In genomic region chr16:3858809-3859208, GRCh38 we compare ENCODE assay signal across 24 cellular contexts. TPM values are rescaled to one million over a fixed set of nuclear protein-coding genes. Genes with fewer than 3 reads are reported as not detected.
DNase-seq lines count a peak whose midpoint lies in the region; ATAC-seq and TF ChIP-seq lines count a peak whose summit lies in the region.
"Had no signal": no experiment of that assay in that cellular context is flagged by ENCODE, and none has a peak within 500 bp of the region (broad histone marks: within the 10 kb centered on the region; RNA-seq: fewer than 3 reads in every experiment).

No MANE protein-coding gene starts in this region.

- H3K4me3 Mint-ChIP-seq in CD14-positive monocyte (no peak overlapping the region), WTC11 (no peak overlapping the region)
- peak overlapping the region in 2 of 7 donors; percentile 6 to 10 for H3K4me3 Mint-ChIP-seq in CD8-positive, alpha-beta memory T cell
- H3K4me3 Mint-ChIP-seq in natural killer cell treated with Interleukin-12 subunit alpha and Interleukin-12 subunit beta and Interleukin-15 and Interleukin-18, amount 100 ng/mL, for 72 hours, result no peak overlapping the region
- H3K4me3 Mint-ChIP-seq: activated CD4-positive, alpha-beta T cell treated with anti-CD3 and anti-CD28 coated beads, Interleukin-2, amount 10 ng/mL, durations not matched to agents 7 days and 5 days; type B pancreatic cell had no signal

- H3K27ac Mint-ChIP-seq in CD14-positive monocyte (peak overlapping the region; percentile 11 to 72 (median 60)), WTC11 (peak overlapping the region; percentile 59; the same call in 1 of the 2 replicates)
- peak overlapping the region; percentile 6 to 88 (median 62) for H3K27ac Mint-ChIP-seq in CD8-positive, alpha-beta memory T cell
- peak overlapping the region; percentile 43 to 84 for H3K27ac Mint-ChIP-seq in natural killer cell treated with Interleukin-12 subunit alpha and Interleukin-12 subunit beta and Interleukin-15 and Interleukin-18, amount 100 ng/mL, for 72 hours
- H3K27ac Mint-ChIP-seq: activated CD4-positive, alpha-beta T cell treated with anti-CD3 and anti-CD28 coated beads, Interleukin-2, amount 10 ng/mL, durations not matched to agents 7 days and 5 days; type B pancreatic cell had no signal

- H3K27me3 Mint-ChIP-seq in CD14-positive monocyte (ENCODE audit: low read depth in 3 of 3) (peaks cover 0 to 4% (median 0%) of the 10 kb centered on the region in 3 donors), WTC11 (ENCODE audit: low read depth) (no peaks in the 10 kb centered on the region)
- H3K27me3 Mint-ChIP-seq in CD8-positive, alpha-beta memory T cell, result no peaks in the 10 kb centered on the region
- no peaks in the 10 kb centered on the region for H3K27me3 Mint-ChIP-seq in natural killer cell treated with Interleukin-12 subunit alpha and Interleukin-12 subunit beta and Interleukin-15 and Interleukin-18, amount 100 ng/mL, for 72 hours
- H3K27me3 Mint-ChIP-seq: activated CD4-positive, alpha-beta T cell treated with anti-CD3 and anti-CD28 coated beads, Interleukin-2, amount 10 ng/mL, durations not matched to agents 7 days and 5 days; type B pancreatic cell had no signal

- DNase-seq in CD14-positive monocyte (ENCODE audit: low spot score) (no peak), WTC11 (ENCODE audit: low spot score) (no peak), HAP-1 (ENCODE audit: low spot score in 2 of 2) (no peak), NAMALWA (ENCODE audit: low spot score) (no peak), NCI-H2081 (lab: John Stamatoyannopoulos, UW) (no peak)
- DNase-seq in CD8-positive, alpha-beta memory T cell, result no peak
- DNase-seq in natural killer cell treated with Interleukin-12 subunit alpha and Interleukin-12 subunit beta and Interleukin-15 and Interleukin-18, amount 100 ng/mL, for 72 hours (ENCODE audit: low spot score), result no peak
- DNase-seq: activated CD4-positive, alpha-beta T cell treated with anti-CD3 and anti-CD28 coated beads, Interleukin-2, amount 10 ng/mL, durations not matched to agents 7 days and 5 days; activated naive CD4-positive, alpha-beta T cell; anterior cingulate cortex; Calu3; central memory CD4-positive, alpha-beta T cell; erythroblast; foreskin keratinocyte; IMR-90; NCI-H187 treated with DMSO at 0.1 percent for 48 hours; PC-3; SHP77; stimulated activated CD4-positive, alpha-beta T cell treated with anti-CD3 and anti-CD28 coated beads, Interleukin-2, amount 100 ng/mL, for 24 hours; stomach had no signal

- H3K36me3 ChIP-seq in CD8-positive, alpha-beta memory T cell (ENCODE audit: insufficient read depth, low read length), result no peaks in the 10 kb centered on the region
- H3K36me3 ChIP-seq in HAP-1 (replicated peaks), result 0 out of 2 replicates have a peak, but pooled peaks cover 4% of the 10 kb centered on the region
- H3K36me3 ChIP-seq: stomach had no signal

- peaks cover 6 to 14% of the 10 kb centered on the region in 2 donors for H3K36me3 Mint-ChIP-seq in CD14-positive monocyte
- H3K36me3 Mint-ChIP-seq in CD8-positive, alpha-beta memory T cell, result peaks cover 0 to 17% (median 4%) of the 10 kb centered on the region in 3 donors
- no peaks in the 10 kb centered on the region for H3K36me3 Mint-ChIP-seq in WTC11
- H3K36me3 Mint-ChIP-seq in natural killer cell treated with Interleukin-12 subunit alpha and Interleukin-12 subunit beta and Interleukin-15 and Interleukin-18, amount 100 ng/mL, for 72 hours, result no peaks in the 10 kb centered on the region

- H3K9me3 Mint-ChIP-seq in CD14-positive monocyte, result peaks cover 0 to 2% (median 0%) of the 10 kb centered on the region in 7 donors
- H3K9me3 Mint-ChIP-seq in CD8-positive, alpha-beta memory T cell, result no peaks in the 10 kb centered on the region
- no peaks in the 10 kb centered on the region for H3K9me3 Mint-ChIP-seq in WTC11
- no peaks in the 10 kb centered on the region for H3K9me3 Mint-ChIP-seq in natural killer cell treated with Interleukin-12 subunit alpha and Interleukin-12 subunit beta and Interleukin-15 and Interleukin-18, amount 100 ng/mL, for 72 hours
- H3K9me3 Mint-ChIP-seq: activated CD4-positive, alpha-beta T cell treated with anti-CD3 and anti-CD28 coated beads, Interleukin-2, amount 10 ng/mL, durations not matched to agents 7 days and 5 days; type B pancreatic cell had no signal

- CTCF ChIA-PET in CD8-positive, alpha-beta memory T cell (lab: Charles Lee), result no interaction called here
- CTCF ChIA-PET in WTC11 (lab: Charles Lee), result no interaction called here

- H3K27me3 ChIP-seq in CD8-positive, alpha-beta memory T cell (ENCODE audit: insufficient read depth, low read length, poor library complexity, severe bottlenecking), result no peaks in the 10 kb centered on the region
- no peaks in the 10 kb centered on the region for H3K27me3 ChIP-seq in HAP-1 (ENCODE audit: low read depth)
- H3K27me3 ChIP-seq: foreskin keratinocyte, stomach had no signal

- POLR2A ChIA-PET in CD8-positive, alpha-beta memory T cell (lab: Charles Lee), result no interaction called here
- POLR2A ChIA-PET in WTC11 (lab: Charles Lee), result interaction anchor here (0.6 kb wide), 1 partner anchor 75 kb away, joined by 5 read pairs; no protein-coding TSS in a partner anchor

- no peak for TF ChIP-seq CTCF in CD14-positive monocyte (IDR thresholded peaks at IDR 0.05)
- TF ChIP-seq CTCF in WTC11 (IDR thresholded peaks at IDR 0.05), result no peak

- intact Hi-C loops in CD14-positive monocyte (cut with micrococcal nuclease), result no loop called here

- H3K4me3 ChIP-seq in CD8-positive, alpha-beta memory T cell (ENCODE audit: low read length), result no peak overlapping the region
- no peak overlapping the region for H3K4me3 ChIP-seq in HAP-1
- H3K4me3 ChIP-seq: lung, stomach had no signal

- H3K4me1 ChIP-seq in CD8-positive, alpha-beta memory T cell (ENCODE audit: insufficient read depth, low read length), result peaks cover 85% of the 10 kb centered on the region
- peaks cover 22% of the 10 kb centered on the region for H3K4me1 ChIP-seq in HAP-1

- no peak overlapping the region for H3K27ac ChIP-seq in CD8-positive, alpha-beta memory T cell (ENCODE audit: low read depth, low read length)
- H3K27ac ChIP-seq: foreskin keratinocyte, parathyroid adenoma had no signal

- ATAC-seq in WTC11 (no peak), HG03108 (IDR thresholded peaks at IDR 0.05; ENCODE audit: unreplicated experiment) (no peak)
- ATAC-seq in natural killer cell treated with Interleukin-12 subunit alpha and Interleukin-12 subunit beta and Interleukin-15 and Interleukin-18, amount 100 ng/mL, for 72 hours, result no peak
- ATAC-seq: foreskin keratinocyte, PC-3 had no signal

- in situ Hi-C loops in HAP-1 (cut with MboI; ENCODE audit: low sequenced_read_pairs), result no loop called here

- H3K4me1 Mint-ChIP-seq in CD14-positive monocyte, result peaks cover 97% of the 10 kb centered on the region
- peaks cover 84 to 97% (median 94%) of the 10 kb centered on the region in 3 donors for H3K4me1 Mint-ChIP-seq in CD8-positive, alpha-beta memory T cell
- H3K4me1 Mint-ChIP-seq in WTC11, result peaks cover 60% of the 10 kb centered on the region
- H3K4me1 Mint-ChIP-seq in natural killer cell treated with Interleukin-12 subunit alpha and Interleukin-12 subunit beta and Interleukin-15 and Interleukin-18, amount 100 ng/mL, for 72 hours (ENCODE audit: low read depth in 2 of 2), result peaks cover 65 to 67% of the 10 kb centered on the region in 2 donors

- no peaks in the 10 kb centered on the region for H3K9me3 ChIP-seq in CD8-positive, alpha-beta memory T cell (ENCODE audit: low read length)
- no peaks in the 10 kb centered on the region for H3K9me3 ChIP-seq in HAP-1
- H3K9me3 ChIP-seq: stomach had no signal

TF ChIP-seq in WTC11, 78 proteins besides CTCF, POLR2A, EP300 and RAD21 (continues in another document):
- TF ChIP-seq NFYB (CRISPR knock-in tag; conservative IDR thresholded peaks at IDR 0.05; ENCODE audit: low read depth), result no peak
- no peak for TF ChIP-seq ZNF425 (CRISPR knock-in tag; conservative IDR thresholded peaks at IDR 0.05)
- TF ChIP-seq ZNF263 (CRISPR knock-in tag; IDR thresholded peaks at IDR 0.05; ENCODE audit: low read depth), result no peak
- TF ChIP-seq NR1H2 (CRISPR knock-in tag; IDR thresholded peaks at IDR 0.05), result no peak
- no peak for TF ChIP-seq FOXJ3 (CRISPR knock-in tag; IDR thresholded peaks at IDR 0.05; ENCODE audit: borderline replicate concordance)
- TF ChIP-seq, protein P1, sequence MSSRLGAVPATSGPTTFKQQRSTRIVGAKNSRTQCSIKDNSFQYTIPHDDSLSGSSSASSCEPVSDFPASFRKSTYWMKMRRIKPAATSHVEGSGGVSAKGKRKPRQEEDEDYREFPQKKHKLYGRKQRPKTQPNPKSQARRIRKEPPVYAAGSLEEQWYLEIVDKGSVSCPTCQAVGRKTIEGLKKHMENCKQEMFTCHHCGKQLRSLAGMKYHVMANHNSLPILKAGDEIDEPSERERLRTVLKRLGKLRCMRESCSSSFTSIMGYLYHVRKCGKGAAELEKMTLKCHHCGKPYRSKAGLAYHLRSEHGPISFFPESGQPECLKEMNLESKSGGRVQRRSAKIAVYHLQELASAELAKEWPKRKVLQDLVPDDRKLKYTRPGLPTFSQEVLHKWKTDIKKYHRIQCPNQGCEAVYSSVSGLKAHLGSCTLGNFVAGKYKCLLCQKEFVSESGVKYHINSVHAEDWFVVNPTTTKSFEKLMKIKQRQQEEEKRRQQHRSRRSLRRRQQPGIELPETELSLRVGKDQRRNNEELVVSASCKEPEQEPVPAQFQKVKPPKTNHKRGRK (CRISPR knock-in tag; IDR thresholded peaks at IDR 0.05; ENCODE audit: borderline replicate concordance), result no peak

RNA-seq across cellular contexts. Expression of gene CREBBP, which starts 21.7 kb away (rescaled TPM):
- polyA plus RNA-seq in CD14-positive monocyte, result 1 to 10 TPM; 2.1 to 6.2 TPM
- 10 to 100 TPM; 48.8 to 51.1 TPM for total RNA-seq in CD8-positive, alpha-beta memory T cell
- 15.5 TPM for polyA plus RNA-seq in CD8-positive, alpha-beta memory T cell
- total RNA-seq in WTC11 (2021), result 46.3 to 53.4 TPM (median 49.6 TPM) in 3 replicates
- total RNA-seq in natural killer cell treated with Interleukin-12 subunit alpha and Interleukin-12 subunit beta and Interleukin-15 and Interleukin-18, amount 100 ng/mL, for 72 hours, result 10 to 100 TPM; 76.2 to 90.3 TPM
